ENCODE assay signal across 14 cellular contexts in the genomic region with DNA sequence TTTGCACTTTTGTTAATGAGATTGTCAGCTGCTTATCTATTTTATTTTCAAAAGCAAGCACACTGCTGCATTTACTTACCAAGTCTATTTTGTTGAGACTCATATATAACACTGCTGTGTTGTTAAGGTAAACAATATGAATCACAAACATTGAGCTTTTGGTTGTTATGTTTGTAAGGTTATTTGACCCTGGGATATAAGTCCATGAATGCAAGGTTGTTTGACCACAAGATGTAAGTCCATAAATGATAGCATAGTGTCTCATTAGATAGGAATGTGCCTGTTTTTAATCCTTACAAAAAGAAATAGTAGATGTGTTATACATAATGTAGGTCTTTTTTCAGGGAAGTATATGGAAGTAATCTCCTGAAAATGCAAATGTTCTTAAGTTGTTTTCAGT.
"Had no signal": no experiment of that assay in that cellular context is flagged by ENCODE, and none has a peak within 500 bp of the region (broad histone marks: within the 10 kb centered on the region; RNA-seq: fewer than 3 reads in every experiment).

No MANE protein-coding gene starts in this region.

- DNase-seq: activated CD4-positive, alpha-beta T cell treated with anti-CD3 and anti-CD28 coated beads, Interleukin-2, amount 50 U/mL, for 1 hour; activated naive CD4-positive, alpha-beta T cell treated with Interleukin-2 at 50 U/mL for 16 hours; anterior cingulate cortex; kidney; left ventricle myocardium inferior; nephron progenitor cell; psoas muscle; right lobe of liver; stimulated activated naive CD8-positive, alpha-beta T cell treated with anti-CD3 and anti-CD28 coated beads, Interleukin-15, Interleukin-2, amounts not matched to agents 100 U/mL and 50 U/mL, for 24 hours; trophoblast cell had no signal

- H3K4me3 ChIP-seq: breast epithelium, hepatocyte, left ventricle myocardium inferior, psoas muscle, right lobe of liver, smooth muscle cell, suprapubic skin had no signal

- H3K4me1 ChIP-seq: breast epithelium, left ventricle myocardium inferior, psoas muscle, right lobe of liver, suprapubic skin had no signal

- H2AFZ ChIP-seq: hepatocyte had no signal

- H3K27me3 ChIP-seq: breast epithelium, hepatocyte, right lobe of liver, suprapubic skin had no signal

- ATAC-seq: psoas muscle; right lobe of liver; stimulated activated naive CD8-positive, alpha-beta T cell treated with anti-CD3 and anti-CD28 coated beads, Interleukin-15, Interleukin-2, amounts not matched to agents 100 U/mL and 50 U/mL, for 24 hours had no signal

- H3K4me2 ChIP-seq: hepatocyte, smooth muscle cell had no signal

- H3K27ac ChIP-seq: breast epithelium, hepatocyte, left ventricle myocardium inferior, psoas muscle, right lobe of liver, suprapubic skin had no signal

- H3K9me3 ChIP-seq: breast epithelium, left ventricle myocardium inferior, psoas muscle, right lobe of liver, suprapubic skin had no signal

- H3K36me3 ChIP-seq: breast epithelium, left ventricle myocardium inferior, right lobe of liver, suprapubic skin had no signal
